Comparison of ENCODE assay signal across 1 cellular context in genomic region chrX:153970398-153971123, GRCh38.
TF ChIP-seq lines count a peak whose summit lies in the region.

No MANE protein-coding gene starts in this region.

TF ChIP-seq in H1, 55 proteins besides CTCF, POLR2A, EP300 and RAD21:
- TF ChIP-seq ASH2L (IDR thresholded peaks at IDR 0.05; ENCODE audit: low read length): peak; percentile 53
- TF ChIP-seq KDM5A (IDR thresholded peaks at IDR 0.05; ENCODE audit: low read length): peak; percentile 45; the same call in 1 of the 2 replicates
- peak; percentile 52 for TF ChIP-seq CTBP2 (IDR thresholded peaks at IDR 0.05; ENCODE audit: borderline replicate concordance, insufficient read depth, insufficient read length, low read length)
- TF ChIP-seq JUND (IDR thresholded peaks at IDR 0.05; ENCODE audit: low read length): no peak
- TF ChIP-seq HDAC6 (IDR thresholded peaks at IDR 0.05; ENCODE audit: low read depth, low read length): no peak
- no peak for TF ChIP-seq GABPA (IDR thresholded peaks at IDR 0.05; ENCODE audit: borderline replicate concordance, insufficient read depth, low read length)
- 0 out of 2 replicates have a peak, but pooled peaks have one; percentile 56 for TF ChIP-seq MAX (IDR thresholded peaks at IDR 0.05)
- TF ChIP-seq POLR2AphosphoS5 (IDR thresholded peaks at IDR 0.05; ENCODE audit: low read depth, low read length): peak; percentile 83; the same call in 1 of the 2 replicates
- TF ChIP-seq TAF1 (IDR thresholded peaks at IDR 0.05; ENCODE audit: low read depth, low read length): 0 out of 2 replicates have a peak, but pooled peaks have one; percentile 50
- TF ChIP-seq EZH2 (IDR thresholded peaks at IDR 0.05; ENCODE audit: low read depth, low read length, severe bottlenecking): no peak
- peak; percentile 52 to 72; a peak in 2 of 4 replicates for TF ChIP-seq SIN3A (conservative IDR thresholded peaks at IDR 0.05 in 1 of 2, IDR thresholded peaks at IDR 0.05 in 1 of 2; ENCODE audit: low read depth in 1 of 2, low read length in 2 of 2)
- no peak for TF ChIP-seq SIRT6 (IDR thresholded peaks at IDR 0.05; ENCODE audit: low read length)
- TF ChIP-seq EGR1 (IDR thresholded peaks at IDR 0.05; ENCODE audit: borderline replicate concordance, low read depth, low read length): peak; percentile 79; the same call in 1 of the 2 replicates
- TF ChIP-seq RBBP5 (IDR thresholded peaks at IDR 0.05; ENCODE audit: borderline replicate concordance, low read depth, low read length): 0 out of 2 replicates have a peak, but pooled peaks have one; percentile 57
- peak; percentile 91; the same call in 1 of the 2 replicates for TF ChIP-seq YY1 (IDR thresholded peaks at IDR 0.05; ENCODE audit: low read depth, low read length)
- no peak for TF ChIP-seq ZNF274 (IDR thresholded peaks at IDR 0.05; ENCODE audit: borderline replicate concordance, extremely low read depth, low read length)
